ENCODE assay signal across 8 cellular contexts in the genomic region with DNA sequence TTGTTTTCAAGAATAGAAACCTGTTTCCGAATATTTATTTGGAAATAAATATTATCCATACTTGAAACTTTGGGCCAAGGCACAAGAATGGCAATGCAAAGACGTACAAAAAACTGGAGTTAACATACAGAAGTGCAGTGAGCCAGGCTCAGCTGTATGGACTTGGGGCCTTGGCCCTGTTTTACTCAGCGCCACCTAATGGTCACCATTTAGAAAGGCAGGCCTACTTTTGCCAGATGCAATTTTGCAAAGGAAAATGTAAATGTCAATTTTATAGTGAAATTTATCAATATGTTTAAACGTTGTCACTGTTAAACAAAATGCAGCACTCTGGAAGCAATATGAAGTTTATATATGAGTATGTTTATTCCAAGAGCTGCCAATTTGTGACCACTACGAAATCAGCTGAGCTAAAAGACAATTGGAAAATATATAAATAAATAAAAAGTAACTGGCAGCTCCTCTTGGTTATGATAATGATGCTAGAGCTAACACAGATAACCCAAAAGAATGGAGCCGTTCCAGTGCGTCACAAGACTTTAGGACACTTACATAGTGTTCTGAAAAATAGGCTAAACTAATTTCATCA.
A peak's percentile ranks its signal among the peaks of the same experiment; 100 is the strongest.
DNase-seq lines count a peak whose midpoint lies in the region; ATAC-seq, FAIRE-seq and TF ChIP-seq lines count a peak whose summit lies in the region.

No MANE protein-coding gene starts in this region.

- H3K18ac ChIP-seq in trophoblast cell (ENCODE audit: low read length) = no peak overlapping the region

- WGBS in trophoblast cell (ENCODE audit: extremely low coverage, insufficient coverage, insufficient read length) = no CpG with 5 or more reads among the region's 7 CpGs

- no peak overlapping the region for H3K4me3 ChIP-seq in endothelial cell of umbilical vein (replicated peaks in 1 of 3; ENCODE audit: insufficient read depth in 1 of 3, low read depth in 1 of 3, low read length in 3 of 3)
- H3K4me3 ChIP-seq in trophoblast cell (ENCODE audit: low read depth, low read length) = no peak overlapping the region

- dilution Hi-C loops in endothelial cell of umbilical vein (cut with MboI; ENCODE audit: extremely low pct_ligation_motif_present, low sequenced_read_pairs) = no loop called here

- no peaks in the 10 kb centered on the region for H3K27me3 ChIP-seq in endothelial cell of umbilical vein (ENCODE audit: control insufficient read depth in 2 of 2, insufficient read depth in 2 of 2, low read length in 2 of 2)
- no peaks in the 10 kb centered on the region for H3K27me3 ChIP-seq in trophoblast cell (ENCODE audit: insufficient read depth, low read length)

- H3K9ac ChIP-seq in endothelial cell of umbilical vein (replicated peaks; ENCODE audit: extremely low read depth, insufficient read depth, low read length) (no peak overlapping the region), trophoblast cell (ENCODE audit: low read length) (no peak overlapping the region)

- no peak overlapping the region for H3K23ac ChIP-seq in trophoblast cell (ENCODE audit: low read length)

- H2AFZ ChIP-seq in endothelial cell of umbilical vein (ENCODE audit: low read depth, low read length) (no peak overlapping the region), trophoblast cell (ENCODE audit: insufficient read depth, low read length, poor library complexity) (no peak overlapping the region)

- H3K4ac ChIP-seq in trophoblast cell (ENCODE audit: low read depth, low read length) = no peak overlapping the region

- peak; percentile 61 for ATAC-seq in GM18861 (IDR thresholded peaks at IDR 0.05; ENCODE audit: unreplicated experiment)
- peak; percentile 81 for ATAC-seq in HG03520 (IDR thresholded peaks at IDR 0.05; ENCODE audit: unreplicated experiment)

- H3K4me2 ChIP-seq in endothelial cell of umbilical vein (ENCODE audit: insufficient read depth, low read length) (no peak overlapping the region), trophoblast cell (ENCODE audit: low read length) (no peak overlapping the region)

- no TSS peak for BruUV-seq in endothelial cell of umbilical vein (replicated peaks; lab: Mats Ljungman, UMichigan)

- H3K27ac ChIP-seq in endothelial cell of umbilical vein (ENCODE audit: insufficient read depth, low read depth, low read length) = no peak overlapping the region
- no peak overlapping the region for H3K27ac ChIP-seq in trophoblast cell (ENCODE audit: low read depth, low read length)

- H3K36me3 ChIP-seq in endothelial cell of umbilical vein (ENCODE audit: control insufficient read depth in 2 of 2, extremely low read depth in 1 of 2, insufficient read depth in 2 of 2, low read length in 2 of 2) (no peaks in the 10 kb centered on the region), trophoblast cell (ENCODE audit: control insufficient read depth in 1 of 2, insufficient read depth in 2 of 2, low read length in 2 of 2) (no peaks in the 10 kb centered on the region)

- H3K79me2 ChIP-seq in endothelial cell of umbilical vein (ENCODE audit: control insufficient read depth, insufficient read depth, low read length) = no peaks in the 10 kb centered on the region
- H3K79me2 ChIP-seq in trophoblast cell (ENCODE audit: control insufficient read depth, insufficient read depth, low read length, poor library complexity) = no peaks in the 10 kb centered on the region

- H3K4me1 ChIP-seq in endothelial cell of umbilical vein (ENCODE audit: control insufficient read depth, extremely low read depth, insufficient read depth, low read length) (no peaks in the 10 kb centered on the region), trophoblast cell (ENCODE audit: control insufficient read depth in 1 of 2, insufficient read depth in 2 of 2, low read length in 2 of 2) (no peaks in the 10 kb centered on the region)

- H4K8ac ChIP-seq in trophoblast cell (ENCODE audit: low read depth, low read length) = no peak overlapping the region

- no peaks in the 10 kb centered on the region for H4K20me1 ChIP-seq in endothelial cell of umbilical vein (replicated peaks; ENCODE audit: control insufficient read depth, extremely low read depth, insufficient read depth, low read length)

- CTCF ChIA-PET in endothelial cell of umbilical vein (lab: Charles Lee) = interaction anchor here (0.7 to 2.5 kb wide), 32 partner anchors 8 to 330 kb away, joined by 3 to 17 read pairs (median 4); no protein-coding TSS in a partner anchor

- H2AK5ac ChIP-seq in trophoblast cell (ENCODE audit: low read length) = no peak overlapping the region

- no peaks in the 10 kb centered on the region for H3K9me1 ChIP-seq in endothelial cell of umbilical vein (replicated peaks; ENCODE audit: control insufficient read depth, extremely low read depth, insufficient read depth, low read length)

- no peak overlapping the region for H3K14ac ChIP-seq in trophoblast cell (ENCODE audit: low read length)

- no peak overlapping the region for H2BK12ac ChIP-seq in trophoblast cell (ENCODE audit: low read length)

- H2BK120ac ChIP-seq in trophoblast cell (ENCODE audit: insufficient read depth, low read length, poor library complexity) = no peak overlapping the region

- peak; percentile 77 for FAIRE-seq in endothelial cell of umbilical vein (lab: Jason Lieb, UNC)

- TF ChIP-seq CTCF in endothelial cell of umbilical vein (IDR thresholded peaks at IDR 0.05; ENCODE audit: extremely low read depth in 1 of 2, insufficient read depth in 1 of 2, low read depth in 1 of 2, low read length in 2 of 2) = peak; percentile 78 to 84

- H4K91ac ChIP-seq in trophoblast cell (ENCODE audit: low read depth, low read length) = no peak overlapping the region

- H4K12ac ChIP-seq in trophoblast cell (ENCODE audit: low read depth, low read length) = no peak overlapping the region

- intact Hi-C loops in endothelial cell of umbilical vein (cut with micrococcal nuclease) = no loop called here

- POLR2A ChIA-PET in endothelial cell of umbilical vein (lab: Charles Lee) = no interaction called here

- TF ChIP-seq POLR2A in endothelial cell of umbilical vein (IDR thresholded peaks at IDR 0.05; ENCODE audit: low read depth, low read length) = no peak

- H3K9me3 ChIP-seq in endothelial cell of umbilical vein (replicated peaks; ENCODE audit: control insufficient read depth, insufficient read depth, low read length) = no peaks in the 10 kb centered on the region
- H3K9me3 ChIP-seq in trophoblast cell (ENCODE audit: insufficient read depth, low read depth, low read length) = no peaks in the 10 kb centered on the region

- no peak overlapping the region for H2BK5ac ChIP-seq in trophoblast cell (ENCODE audit: low read depth, low read length, poor library complexity)

- DNase-seq in DMS 273 (lab: John Stamatoyannopoulos, UW; ENCODE audit: unreplicated experiment) (peak; percentile 66), DMS 273 treated with DMSO at 0.1 percent for 48 hours (lab: John Stamatoyannopoulos, UW) (no peak), SW480 (ENCODE audit: low spot score) (peak; percentile 4), endothelial cell of umbilical vein (ENCODE audit: low read depth, low spot score) (peak; percentile 40), trophoblast cell (peak; percentile 16 to 65), NCI-H1092 treated with DMSO at 0.1 percent for 48 hours (lab: John Stamatoyannopoulos, UW) (no peak)

- no peaks in the 10 kb centered on the region for H3K79me1 ChIP-seq in trophoblast cell (ENCODE audit: low read length)

TF ChIP-seq in endothelial cell of umbilical vein, 7 proteins besides CTCF, POLR2A, EP300 and RAD21:
- TF ChIP-seq EZH2 (IDR thresholded peaks at IDR 0.05; ENCODE audit: borderline replicate concordance, low read depth, low read length, severe bottlenecking) (no peak), FOS (IDR thresholded peaks at IDR 0.05; ENCODE audit: borderline replicate concordance, insufficient read depth, low read length) (no peak), GATA2 (IDR thresholded peaks at IDR 0.05; ENCODE audit: insufficient read depth, insufficient read length, low read depth, low read length) (no peak), POLR2AphosphoS5 (IDR thresholded peaks at IDR 0.05; ENCODE audit: insufficient read depth, low read depth, low read length) (no peak), JUN (IDR thresholded peaks at IDR 0.05; ENCODE audit: borderline replicate concordance, insufficient read depth, insufficient read length, low read depth) (no peak), MYC (IDR thresholded peaks at IDR 0.05; ENCODE audit: low read depth, low read length) (no peak)
- TF ChIP-seq, protein P1, sequence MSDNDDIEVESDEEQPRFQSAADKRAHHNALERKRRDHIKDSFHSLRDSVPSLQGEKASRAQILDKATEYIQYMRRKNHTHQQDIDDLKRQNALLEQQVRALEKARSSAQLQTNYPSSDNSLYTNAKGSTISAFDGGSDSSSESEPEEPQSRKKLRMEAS (IDR thresholded peaks at IDR 0.05; ENCODE audit: insufficient read depth, insufficient read length) = no peak

Comparison
In these comparisons a context has a peak if more than half of its experiments do, and no peak if none do; other contexts are left out.
1. DNase-seq: peak in DMS 273 (single experiment), SW480 (single experiment), endothelial cell of umbilical vein (single experiment) and trophoblast cell (2 of 2); none in DMS 273 treated with DMSO at 0.1 percent for 48 hours (single experiment) and NCI-H1092 treated with DMSO at 0.1 percent for 48 hours (single experiment).